15 cellular contexts compared by ENCODE assay signal in the genomic region with DNA sequence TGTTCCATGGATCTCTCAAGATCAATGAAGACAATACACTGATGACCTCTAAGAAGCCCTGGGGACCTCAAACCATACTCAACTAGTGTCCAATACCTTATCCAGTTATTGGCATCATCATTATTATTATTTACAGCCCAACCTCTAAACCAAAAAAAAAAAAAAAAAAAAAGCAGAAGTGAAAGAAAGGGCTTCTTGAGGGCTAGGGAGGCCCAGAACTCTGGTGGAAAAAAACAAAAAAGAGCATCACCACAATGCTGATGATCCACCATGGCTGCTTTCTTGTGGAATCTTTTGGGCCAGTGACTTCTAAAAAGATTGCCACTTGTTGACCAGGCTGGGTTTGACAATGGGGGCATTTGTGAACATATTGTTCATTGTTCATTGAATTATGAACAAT.
DNase-seq lines count a peak whose midpoint lies in the region; ATAC-seq and TF ChIP-seq lines count a peak whose summit lies in the region.
"Had no signal": no experiment of that assay in that cellular context is flagged by ENCODE, and none has a peak within 500 bp of the region (broad histone marks: within the 10 kb centered on the region; RNA-seq: fewer than 3 reads in every experiment).

No MANE protein-coding gene starts in this region.

- H3K4me3 ChIP-seq in SK-N-SH (ENCODE audit: low read depth in 2 of 2, low read length in 1 of 2), result no peak overlapping the region
- H3K4me3 ChIP-seq: tibial artery had no signal

- H3K4me1 Mint-ChIP-seq in naive B cell, result peaks cover 36 to 62% (median 57%) of the 10 kb centered on the region in 3 donors

- no peak for TF ChIP-seq RAD21 in SK-N-SH (IDR thresholded peaks at IDR 0.05; ENCODE audit: low read length)

- H3K36me3 Mint-ChIP-seq in naive B cell, result no peaks in the 10 kb centered on the region

- no peaks in the 10 kb centered on the region for H3K79me2 ChIP-seq in SK-N-SH (ENCODE audit: insufficient read depth)

- DNase-seq in SK-N-SH (no peak), naive B cell (peak; percentile 41), posterior cingulate gyrus (no peak), left cardiac atrium (no peak)
- DNase-seq: 8988T; DMS79 treated with DMSO at 0.1 percent for 48 hours; KG1; NCI-H510A; stimulated activated CD4-positive, alpha-beta T cell treated with anti-CD3 and anti-CD28 coated beads, Interleukin-4, amount 100 ng/mL, for 1 hour; tibial artery had no signal

- POLR2A ChIA-PET in SK-N-SH (lab: Yijun Ruan, JAX), result no interaction called here

- TF ChIP-seq CTCF in SK-N-SH (IDR thresholded peaks at IDR 0.05), result no peak

- H3K9me3 Mint-ChIP-seq in naive B cell, result no peaks in the 10 kb centered on the region

- peak overlapping the region in 5 of 6 donors; percentile 3 to 83 (median 42) for H3K27ac Mint-ChIP-seq in naive B cell

- H3K9me2 ChIP-seq in SK-N-SH, result no peaks in the 10 kb centered on the region

- peaks cover 17% of the 10 kb centered on the region for H3F3A ChIP-seq in SK-N-SH (replicated peaks; ENCODE audit: insufficient read depth)

- no peaks in the 10 kb centered on the region for H3K27me3 Mint-ChIP-seq in naive B cell

- CTCF ChIA-PET in SK-N-SH (lab: Yijun Ruan, JAX), result interaction anchor here (1.0 to 2.2 kb wide), 2 partner anchors 19 to 645 kb away, joined by 4 to 5 read pairs; a partner anchor contains a TSS

- H3K9me3 ChIP-seq in SK-N-SH, result no peaks in the 10 kb centered on the region
- H3K9me3 ChIP-seq: tibial artery had no signal

- H3K27me3 ChIP-seq in SK-N-SH (ENCODE audit: insufficient read depth), result no peaks in the 10 kb centered on the region
- H3K27me3 ChIP-seq: tibial artery had no signal

- no peak overlapping the region for H2AFZ ChIP-seq in SK-N-SH (ENCODE audit: low read depth)

- H3K4me2 ChIP-seq in SK-N-SH, result 0 out of 2 replicates have a peak overlapping the region, but pooled peaks have one; percentile 12

- peak overlapping the region in 1 of 2 experiments; percentile 87; a peak in 2 of 4 replicates for H3K27ac ChIP-seq in SK-N-SH (ENCODE audit: low read depth in 2 of 2, low read length in 1 of 2)
- H3K27ac ChIP-seq: tibial artery had no signal

- H3K9ac ChIP-seq in SK-N-SH, result no peak overlapping the region

- TF ChIP-seq EP300 in SK-N-SH (IDR thresholded peaks at IDR 0.05; ENCODE audit: borderline replicate concordance in 1 of 2, low read depth in 1 of 2, low read length in 1 of 2), result no peak

- intact Hi-C loops in posterior cingulate gyrus (cut with DNase I) (no loop called here), left cardiac atrium (cut with DNase I) (no loop called here)

- H3K4me3 Mint-ChIP-seq in naive B cell, result peak overlapping the region in 6 of 8 donors; percentile 18 to 66 (median 42)
- H3K4me3 Mint-ChIP-seq: neural crest cell had no signal

- H3K36me3 ChIP-seq in SK-N-SH (replicated peaks in 1 of 2; ENCODE audit: control insufficient read depth in 1 of 2, insufficient read depth in 2 of 2, low read length in 1 of 2), result no peaks in the 10 kb centered on the region
- H3K36me3 ChIP-seq: tibial artery had no signal

- H3K4me1 ChIP-seq in SK-N-SH (ENCODE audit: control insufficient read depth in 1 of 2, insufficient read depth in 2 of 2, low read depth in 1 of 2, low read length in 1 of 2), result peaks cover 10 to 26% of the 10 kb centered on the region in 2 experiments
- H3K4me1 ChIP-seq: tibial artery had no signal

- ATAC-seq in SK-N-SH treated with all-trans-retinoic acid at 6 μM for 48 hours (no peak), HG02571 (IDR thresholded peaks at IDR 0.05; ENCODE audit: unreplicated experiment) (peak; percentile 51), HG03460 (IDR thresholded peaks at IDR 0.05; ENCODE audit: unreplicated experiment) (peak; percentile 66), naive B cell (ENCODE audit: low read depth in 2 of 2) (peak; percentile 84 to 88), GM18873 (IDR thresholded peaks at IDR 0.05; ENCODE audit: low FRiP score, unreplicated experiment) (no peak), left cardiac atrium (no peak)

- no peaks in the 10 kb centered on the region for H4K20me1 ChIP-seq in SK-N-SH (ENCODE audit: insufficient read depth)

TF ChIP-seq in SK-N-SH, 30 proteins besides CTCF, POLR2A, EP300 and RAD21:
- TF ChIP-seq, protein P1, sequence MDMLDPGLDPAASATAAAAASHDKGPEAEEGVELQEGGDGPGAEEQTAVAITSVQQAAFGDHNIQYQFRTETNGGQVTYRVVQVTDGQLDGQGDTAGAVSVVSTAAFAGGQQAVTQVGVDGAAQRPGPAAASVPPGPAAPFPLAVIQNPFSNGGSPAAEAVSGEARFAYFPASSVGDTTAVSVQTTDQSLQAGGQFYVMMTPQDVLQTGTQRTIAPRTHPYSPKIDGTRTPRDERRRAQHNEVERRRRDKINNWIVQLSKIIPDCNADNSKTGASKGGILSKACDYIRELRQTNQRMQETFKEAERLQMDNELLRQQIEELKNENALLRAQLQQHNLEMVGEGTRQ (IDR thresholded peaks at IDR 0.05; ENCODE audit: borderline replicate concordance, low read depth, low read length), result no peak
- TF ChIP-seq FOXM1 (IDR thresholded peaks at IDR 0.05; ENCODE audit: low read depth), result no peak
- no peak for TF ChIP-seq RXRA (IDR thresholded peaks at IDR 0.05; ENCODE audit: borderline replicate concordance, low read depth)
- TF ChIP-seq RCOR1 (IDR thresholded peaks at IDR 0.05; ENCODE audit: low read length), result no peak
- no peak for TF ChIP-seq NRF1 (IDR thresholded peaks at IDR 0.05; ENCODE audit: low read depth, low read length)
- no peak for TF ChIP-seq ELF1 (IDR thresholded peaks at IDR 0.05)
- TF ChIP-seq GABPA (IDR thresholded peaks at IDR 0.05; ENCODE audit: low read depth), result no peak
- no peak for TF ChIP-seq SMC3 (IDR thresholded peaks at IDR 0.05; ENCODE audit: low read depth, low read length)

TF ChIP-seq in SK-N-SH treated with all-trans-retinoic acid at 6 μM for 48 hours, 23 proteins besides CTCF, POLR2A, EP300 and RAD21:
- TF ChIP-seq ZNF70 (CRISPR knock-in tag; IDR thresholded peaks at IDR 0.05) (no peak), ARNTL (CRISPR knock-in tag; IDR thresholded peaks at IDR 0.05; ENCODE audit: borderline replicate concordance, low read depth) (no peak), PPARA (CRISPR knock-in tag; IDR thresholded peaks at IDR 0.05; ENCODE audit: borderline replicate concordance) (no peak), TCF4 (CRISPR knock-in tag; IDR thresholded peaks at IDR 0.05; ENCODE audit: borderline replicate concordance) (no peak), SNAI2 (CRISPR knock-in tag; IDR thresholded peaks at IDR 0.05) (no peak), ESRRG (CRISPR knock-in tag; IDR thresholded peaks at IDR 0.05) (no peak), TOX (CRISPR knock-in tag; IDR thresholded peaks at IDR 0.05; ENCODE audit: borderline replicate concordance) (no peak), BACH2 (CRISPR knock-in tag; IDR thresholded peaks at IDR 0.05; ENCODE audit: borderline replicate concordance) (no peak)
- TF ChIP-seq, protein P2, sequence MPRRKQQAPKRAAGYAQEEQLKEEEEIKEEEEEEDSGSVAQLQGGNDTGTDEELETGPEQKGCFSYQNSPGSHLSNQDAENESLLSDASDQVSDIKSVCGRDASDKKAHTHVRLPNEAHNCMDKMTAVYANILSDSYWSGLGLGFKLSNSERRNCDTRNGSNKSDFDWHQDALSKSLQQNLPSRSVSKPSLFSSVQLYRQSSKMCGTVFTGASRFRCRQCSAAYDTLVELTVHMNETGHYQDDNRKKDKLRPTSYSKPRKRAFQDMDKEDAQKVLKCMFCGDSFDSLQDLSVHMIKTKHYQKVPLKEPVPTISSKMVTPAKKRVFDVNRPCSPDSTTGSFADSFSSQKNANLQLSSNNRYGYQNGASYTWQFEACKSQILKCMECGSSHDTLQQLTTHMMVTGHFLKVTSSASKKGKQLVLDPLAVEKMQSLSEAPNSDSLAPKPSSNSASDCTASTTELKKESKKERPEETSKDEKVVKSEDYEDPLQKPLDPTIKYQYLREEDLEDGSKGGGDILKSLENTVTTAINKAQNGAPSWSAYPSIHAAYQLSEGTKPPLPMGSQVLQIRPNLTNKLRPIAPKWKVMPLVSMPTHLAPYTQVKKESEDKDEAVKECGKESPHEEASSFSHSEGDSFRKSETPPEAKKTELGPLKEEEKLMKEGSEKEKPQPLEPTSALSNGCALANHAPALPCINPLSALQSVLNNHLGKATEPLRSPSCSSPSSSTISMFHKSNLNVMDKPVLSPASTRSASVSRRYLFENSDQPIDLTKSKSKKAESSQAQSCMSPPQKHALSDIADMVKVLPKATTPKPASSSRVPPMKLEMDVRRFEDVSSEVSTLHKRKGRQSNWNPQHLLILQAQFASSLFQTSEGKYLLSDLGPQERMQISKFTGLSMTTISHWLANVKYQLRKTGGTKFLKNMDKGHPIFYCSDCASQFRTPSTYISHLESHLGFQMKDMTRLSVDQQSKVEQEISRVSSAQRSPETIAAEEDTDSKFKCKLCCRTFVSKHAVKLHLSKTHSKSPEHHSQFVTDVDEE (CRISPR knock-in tag; IDR thresholded peaks at IDR 0.05), result no peak

Comparison
In these comparisons a context has a peak if more than half of its experiments do, and no peak if none do; other contexts are left out.
1. ATAC-seq: peak in HG02571 (single experiment), HG03460 (single experiment) and naive B cell (2 of 2); none in SK-N-SH treated with all-trans-retinoic acid at 6 μM for 48 hours (single experiment), GM18873 (single experiment) and left cardiac atrium (0 of 2).